Comparison of ENCODE assay signal across 1 cellular context in the genomic region with DNA sequence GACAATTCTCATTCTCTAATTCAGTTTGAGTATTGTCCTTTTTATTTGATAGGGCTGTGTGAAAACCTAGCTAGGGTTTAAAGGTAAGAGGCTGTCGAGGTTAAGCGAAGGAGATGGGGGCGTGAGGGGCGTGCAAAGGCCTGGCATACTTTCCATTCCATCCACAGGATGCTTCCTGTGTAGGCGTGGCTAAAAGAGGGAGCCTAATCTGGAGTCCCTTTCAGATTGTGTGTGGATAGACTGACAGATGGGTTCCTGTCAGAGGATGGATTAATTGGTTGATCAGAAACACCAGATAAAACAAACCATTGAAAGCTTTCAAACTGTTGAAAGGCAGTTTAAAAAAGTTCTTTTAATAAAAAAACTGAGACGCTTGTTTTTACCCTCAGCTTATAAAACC.
TF ChIP-seq lines count a peak whose summit lies in the region.

No MANE protein-coding gene starts in this region.

TF ChIP-seq in H1, 55 proteins besides CTCF, POLR2A, EP300 and RAD21:
- TF ChIP-seq MAFK (IDR thresholded peaks at IDR 0.05; ENCODE audit: low read depth, low read length) (no peak), TBP (IDR thresholded peaks at IDR 0.05; ENCODE audit: low read depth, low read length) (peak; percentile 31; the same call in 1 of the 2 replicates), GABPA (IDR thresholded peaks at IDR 0.05; ENCODE audit: borderline replicate concordance, insufficient read depth, low read length) (no peak), RBBP5 (IDR thresholded peaks at IDR 0.05; ENCODE audit: borderline replicate concordance, low read depth, low read length) (peak; percentile 33; the same call in 1 of the 2 replicates), CREB1 (IDR thresholded peaks at IDR 0.05) (no peak), SP1 (IDR thresholded peaks at IDR 0.05; ENCODE audit: low read depth, low read length) (peak; percentile 12; the same call in 1 of the 2 replicates), BRCA1 (IDR thresholded peaks at IDR 0.05; ENCODE audit: low read depth, low read length) (no peak), E2F6 (IDR thresholded peaks at IDR 0.05) (0 out of 2 replicates have a peak, but pooled peaks have one; percentile 5), TEAD4 (IDR thresholded peaks at IDR 0.05; ENCODE audit: low read depth, low read length) (peak; percentile 89), ASH2L (IDR thresholded peaks at IDR 0.05; ENCODE audit: low read length) (peak; percentile 32), POLR2AphosphoS5 (IDR thresholded peaks at IDR 0.05; ENCODE audit: low read depth, low read length) (peak; percentile 67; the same call in 1 of the 2 replicates), SIN3A (conservative IDR thresholded peaks at IDR 0.05 in 1 of 2, IDR thresholded peaks at IDR 0.05 in 1 of 2; ENCODE audit: low read depth in 1 of 2, low read length in 2 of 2) (peak in 1 of 2 experiments; percentile 56; a peak in 1 of 4 replicates), POU5F1 (IDR thresholded peaks at IDR 0.05; ENCODE audit: low read depth, low read length) (no peak), ZNF274 (IDR thresholded peaks at IDR 0.05; ENCODE audit: borderline replicate concordance, extremely low read depth, low read length) (no peak), RFX5 (IDR thresholded peaks at IDR 0.05; ENCODE audit: borderline replicate concordance, low read depth, low read length) (no peak)
- TF ChIP-seq, protein P1, sequence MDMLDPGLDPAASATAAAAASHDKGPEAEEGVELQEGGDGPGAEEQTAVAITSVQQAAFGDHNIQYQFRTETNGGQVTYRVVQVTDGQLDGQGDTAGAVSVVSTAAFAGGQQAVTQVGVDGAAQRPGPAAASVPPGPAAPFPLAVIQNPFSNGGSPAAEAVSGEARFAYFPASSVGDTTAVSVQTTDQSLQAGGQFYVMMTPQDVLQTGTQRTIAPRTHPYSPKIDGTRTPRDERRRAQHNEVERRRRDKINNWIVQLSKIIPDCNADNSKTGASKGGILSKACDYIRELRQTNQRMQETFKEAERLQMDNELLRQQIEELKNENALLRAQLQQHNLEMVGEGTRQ (IDR thresholded peaks at IDR 0.05; ENCODE audit: low read length) = no peak
- TF ChIP-seq, protein P2, sequence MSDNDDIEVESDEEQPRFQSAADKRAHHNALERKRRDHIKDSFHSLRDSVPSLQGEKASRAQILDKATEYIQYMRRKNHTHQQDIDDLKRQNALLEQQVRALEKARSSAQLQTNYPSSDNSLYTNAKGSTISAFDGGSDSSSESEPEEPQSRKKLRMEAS (IDR thresholded peaks at IDR 0.05) = peak; percentile 48
TF ChIP-seq in H1: peak in this region for 9.
